In genomic region chr16:85616608-85617311, GRCh38 we compare ENCODE assay signal across 8 cellular contexts. TPM values are rescaled to one million over a fixed set of nuclear protein-coding genes. Genes with fewer than 3 reads are reported as not detected.
DNase-seq lines count a peak whose midpoint lies in the region; ATAC-seq and TF ChIP-seq lines count a peak whose summit lies in the region.

No MANE protein-coding gene starts in this region.

- peak; percentile 27 for TF ChIP-seq POLR2A in GM18951 (IDR thresholded peaks at IDR 0.05; ENCODE audit: extremely low read depth, insufficient read depth, insufficient read length)

- peak overlapping the region; percentile 99 for H3K27ac ChIP-seq in 22Rv1

- H3K9me3 Mint-ChIP-seq in effector memory CD8-positive, alpha-beta T cell = no peaks in the 10 kb centered on the region
- no peaks in the 10 kb centered on the region for H3K9me3 Mint-ChIP-seq in progenitor cell of endocrine pancreas (ENCODE audit: low read depth)

- no peak for TF ChIP-seq CTCF in 22Rv1 (IDR thresholded peaks at IDR 0.05)
- no peak for TF ChIP-seq CTCF in progenitor cell of endocrine pancreas (IDR thresholded peaks at IDR 0.05; ENCODE audit: unreplicated experiment)

- DNase-seq in NOMO-1 treated with DMSO at 0.1 percent for 48 hours (lab: John Stamatoyannopoulos, UW; ENCODE audit: unreplicated experiment) (peak; percentile 94), progenitor cell of endocrine pancreas (ENCODE audit: low spot score, unreplicated experiment) (no peak), cortex of kidney (lab: John Stamatoyannopoulos, UW) (no peak), HuH-7 (ENCODE audit: low spot score) (no peak), hepatic stellate cell (ENCODE audit: low spot score) (no peak)
- no peak for DNase-seq in effector memory CD8-positive, alpha-beta T cell

- H3K27me3 Mint-ChIP-seq in effector memory CD8-positive, alpha-beta T cell = no peaks in the 10 kb centered on the region
- H3K27me3 Mint-ChIP-seq in progenitor cell of endocrine pancreas = no peaks in the 10 kb centered on the region

- H3K27ac Mint-ChIP-seq in effector memory CD8-positive, alpha-beta T cell = peak overlapping the region in 1 of 2 donors; percentile 62
- H3K27ac Mint-ChIP-seq in progenitor cell of endocrine pancreas = peak overlapping the region; percentile 59

- no peak for ATAC-seq in effector memory CD8-positive, alpha-beta T cell (replicated peaks)

- peaks cover 39 to 44% of the 10 kb centered on the region in 2 donors for H3K4me1 Mint-ChIP-seq in effector memory CD8-positive, alpha-beta T cell (ENCODE audit: low read depth in 2 of 2)
- peaks cover 51% of the 10 kb centered on the region for H3K4me1 Mint-ChIP-seq in progenitor cell of endocrine pancreas (ENCODE audit: low read depth)

- in situ Hi-C loops in GM18951 (cut with MboI; ENCODE audit: low sequenced_read_pairs, unreplicated experiment) = loop anchor here (25.0 kb wide), 1 partner anchor 179 kb away; no protein-coding TSS in a partner anchor

- peaks cover 27% of the 10 kb centered on the region for H3K36me3 Mint-ChIP-seq in effector memory CD8-positive, alpha-beta T cell (ENCODE audit: insufficient read depth)
- peaks cover 2% of the 10 kb centered on the region for H3K36me3 Mint-ChIP-seq in progenitor cell of endocrine pancreas (ENCODE audit: insufficient read depth)

- peak overlapping the region; percentile 77 to 80 for H3K4me3 Mint-ChIP-seq in effector memory CD8-positive, alpha-beta T cell
- H3K4me3 Mint-ChIP-seq in progenitor cell of endocrine pancreas (ENCODE audit: low read depth) = no peak overlapping the region

RNA-seq across cellular contexts. Expression of gene GSE1, which starts 3.6 kb away (rescaled TPM):
- total RNA-seq in progenitor cell of endocrine pancreas = 136 and 143 TPM in 2 replicates
